18 cellular contexts compared by ENCODE assay signal in the genomic region with DNA sequence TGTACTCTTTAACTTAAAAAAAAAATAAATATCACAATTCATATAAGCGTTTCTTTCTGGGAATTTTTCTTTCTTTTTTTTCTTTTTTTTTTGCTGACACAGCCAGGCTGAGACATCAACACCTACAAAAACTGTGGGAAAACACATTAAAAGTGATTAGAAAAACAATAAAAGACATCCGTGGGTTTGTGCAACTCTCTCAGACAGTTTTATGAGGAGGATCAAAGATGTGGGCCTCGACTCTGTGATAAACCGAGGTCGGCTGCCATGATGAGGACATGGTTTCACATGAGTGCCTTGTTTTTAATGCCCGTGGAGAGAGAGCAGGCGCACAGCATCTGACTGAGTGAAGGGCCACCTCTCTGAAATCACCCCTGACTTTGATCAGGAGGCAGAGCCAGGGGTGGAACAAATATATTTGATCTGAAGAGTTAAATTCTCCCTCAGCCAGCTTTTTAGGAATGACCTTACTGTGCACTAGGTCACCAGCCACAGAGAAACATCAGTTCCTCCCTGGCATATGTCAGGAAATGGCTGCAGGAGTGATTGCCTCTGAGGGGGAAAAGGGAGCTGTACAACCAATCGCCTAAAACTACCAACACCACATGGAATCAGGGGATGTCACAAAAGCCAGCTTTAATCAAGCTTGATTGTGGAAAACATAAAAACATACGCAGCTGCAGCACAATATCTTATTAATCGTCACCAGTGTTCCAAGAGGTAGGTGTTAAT.
A peak's percentile ranks its signal among the peaks of the same experiment; 100 is the strongest.
DNase-seq lines count a peak whose midpoint lies in the region; ATAC-seq and TF ChIP-seq lines count a peak whose summit lies in the region.
"Had no signal": no experiment of that assay in that cellular context is flagged by ENCODE, and none has a peak within 500 bp of the region (broad histone marks: within the 10 kb centered on the region; RNA-seq: fewer than 3 reads in every experiment).

No MANE protein-coding gene starts in this region.

- no peak overlapping the region for H3K9ac ChIP-seq in liver (ENCODE audit: low read depth in 1 of 2, low read length in 2 of 2)

- TF ChIP-seq POLR2A in breast epithelium (IDR thresholded peaks at IDR 0.05): no peak

- H3K9me3 ChIP-seq in breast epithelium: no peaks in the 10 kb centered on the region
- H3K9me3 ChIP-seq in liver (ENCODE audit: control insufficient read depth in 4 of 4, low read length in 3 of 4): no peaks in the 10 kb centered on the region
- H3K9me3 ChIP-seq: ascending aorta, mucosa of descending colon, ovary had no signal

- BruUV-seq in MCF 10A (replicated peaks; lab: Mats Ljungman, UMichigan): no TSS peak

- H3K27ac ChIP-seq in breast epithelium (peak overlapping the region in 1 of 2 donors; percentile 34), liver (ENCODE audit: low read depth in 1 of 2, low read length in 2 of 2) (no peak overlapping the region)
- H3K27ac ChIP-seq: ascending aorta, ovary, RWPE1 had no signal

- H3K4me1 Mint-ChIP-seq in MCF 10A (ENCODE audit: insufficient read depth, unreplicated experiment) (peaks cover 13% of the 10 kb centered on the region), WTC11 (peaks cover 68% of the 10 kb centered on the region)
- H3K4me1 Mint-ChIP-seq in stimulated activated memory B cell treated with anti-CD40 and anti-IgM and Interleukin-4, amounts not matched to agents 10 μg/mL and 1 μg/mL and 100 μg/mL, for 72 hours: peaks cover 37% of the 10 kb centered on the region

- ATAC-seq in WTC11: no peak
- ATAC-seq in stimulated activated memory B cell treated with anti-CD40 and anti-IgM and Interleukin-4, amounts not matched to agents 10 μg/mL and 1 μg/mL and 100 μg/mL, for 72 hours: no peak
- no peak for ATAC-seq in HG02759 (IDR thresholded peaks at IDR 0.05; ENCODE audit: unreplicated experiment)
- no peak for ATAC-seq in HG02571 (IDR thresholded peaks at IDR 0.05; ENCODE audit: unreplicated experiment)
- ATAC-seq: mucosa of descending colon had no signal

- in situ Hi-C loops in GM13977 (cut with MboI; ENCODE audit: low pct_unique_long_range_greater_than_20kb, low sequenced_read_pairs, unreplicated experiment): loop anchor here (25.0 kb wide), 1 partner anchor 91 kb away; no protein-coding TSS in a partner anchor

- H3K27ac Mint-ChIP-seq in MCF 10A (ENCODE audit: low read depth, unreplicated experiment) (peak overlapping the region; percentile 66), WTC11 (peak overlapping the region; percentile 19; the same call in 1 of the 2 replicates)
- peak overlapping the region; percentile 25 for H3K27ac Mint-ChIP-seq in stimulated activated memory B cell treated with anti-CD40 and anti-IgM and Interleukin-4, amounts not matched to agents 10 μg/mL and 1 μg/mL and 100 μg/mL, for 72 hours

- intact Hi-C loops in MCF 10A (cut with micrococcal nuclease) (no loop called here), breast epithelium (cut with DNase I; ENCODE audit: low total_unique reads) (no loop called here)

- TF ChIP-seq CTCF in MCF 10A (IDR thresholded peaks at IDR 0.05; ENCODE audit: unreplicated experiment) (no peak), breast epithelium (IDR thresholded peaks at IDR 0.05) (no peak), WTC11 (IDR thresholded peaks at IDR 0.05) (no peak), liver (IDR thresholded peaks at IDR 0.05; ENCODE audit: low read depth, low read length, missing input control) (no peak), GM13977 (IDR thresholded peaks at IDR 0.05; ENCODE audit: extremely low read depth, insufficient read depth, missing control alignments) (no peak)

- 75% methylated on average over 10 of the region's 10 CpGs for WGBS in liver

- H3K27me3 Mint-ChIP-seq in MCF 10A (ENCODE audit: insufficient read depth, unreplicated experiment) (no peaks in the 10 kb centered on the region), WTC11 (ENCODE audit: low read depth) (no peaks in the 10 kb centered on the region)
- H3K27me3 Mint-ChIP-seq in stimulated activated memory B cell treated with anti-CD40 and anti-IgM and Interleukin-4, amounts not matched to agents 10 μg/mL and 1 μg/mL and 100 μg/mL, for 72 hours: no peaks in the 10 kb centered on the region

- no peaks in the 10 kb centered on the region for H3K27me3 ChIP-seq in breast epithelium
- no peaks in the 10 kb centered on the region for H3K27me3 ChIP-seq in liver (ENCODE audit: control insufficient read depth in 4 of 4, insufficient read depth in 4 of 4, low read length in 3 of 4)
- H3K27me3 ChIP-seq: ascending aorta, ovary had no signal

- POLR2A ChIA-PET in MCF 10A (lab: Yijun Ruan, JAX) (no interaction called here), WTC11 (lab: Charles Lee) (no interaction called here)

- TF ChIP-seq RAD21 in liver (IDR thresholded peaks at IDR 0.05): no peak

- H3K9me3 Mint-ChIP-seq in MCF 10A (ENCODE audit: unreplicated experiment) (no peaks in the 10 kb centered on the region), WTC11 (0 out of 2 replicates have a peak, but pooled peaks cover 2% of the 10 kb centered on the region)
- no peaks in the 10 kb centered on the region for H3K9me3 Mint-ChIP-seq in stimulated activated memory B cell treated with anti-CD40 and anti-IgM and Interleukin-4, amounts not matched to agents 10 μg/mL and 1 μg/mL and 100 μg/mL, for 72 hours

- DNase-seq in MCF 10A (ENCODE audit: unreplicated experiment) (no peak), breast epithelium (ENCODE audit: low spot score in 2 of 2) (no peak), WTC11 (ENCODE audit: low spot score) (no peak), GM13977 (ENCODE audit: low spot score) (no peak)
- DNase-seq: activated CD4-positive, alpha-beta T cell treated with anti-CD3 and anti-CD28 coated beads, Interleukin-2, amount 50 U/mL, for 4 hours; EL; foreskin fibroblast; mucosa of descending colon; NCI-H1694; NCI-H2227 treated with DMSO at 0.1 percent for 48 hours; ovary; stimulated activated CD4-positive, alpha-beta T cell treated with anti-CD3 and anti-CD28 coated beads, Interleukin-2, amount 100 ng/mL, for 24 hours had no signal

- CTCF ChIA-PET in MCF 10A (lab: Yijun Ruan, JAX): interaction anchor here (0.5 kb wide), 1 partner anchor 15 kb away, joined by 3 read pairs; no protein-coding TSS in a partner anchor
- CTCF ChIA-PET in WTC11 (lab: Charles Lee): interaction anchor here (1.1 kb wide), 1 partner anchor 165 kb away, joined by 3 read pairs; a partner anchor contains a TSS

- H3K36me3 ChIP-seq in breast epithelium: no peaks in the 10 kb centered on the region
- H3K36me3 ChIP-seq in liver (ENCODE audit: control insufficient read depth in 4 of 4, insufficient read depth in 3 of 4, low read depth in 1 of 4, low read length in 3 of 4): no peaks in the 10 kb centered on the region
- H3K36me3 ChIP-seq: ascending aorta, ovary had no signal

- H3K36me3 Mint-ChIP-seq in MCF 10A (ENCODE audit: insufficient read depth, unreplicated experiment) (no peaks in the 10 kb centered on the region), WTC11 (peaks cover 4% of the 10 kb centered on the region)
- H3K36me3 Mint-ChIP-seq in stimulated activated memory B cell treated with anti-CD40 and anti-IgM and Interleukin-4, amounts not matched to agents 10 μg/mL and 1 μg/mL and 100 μg/mL, for 72 hours: peaks cover 43% of the 10 kb centered on the region

- H3K4me3 Mint-ChIP-seq in MCF 10A (ENCODE audit: unreplicated experiment) (no peak overlapping the region), WTC11 (no peak overlapping the region)
- no peak overlapping the region for H3K4me3 Mint-ChIP-seq in stimulated activated memory B cell treated with anti-CD40 and anti-IgM and Interleukin-4, amounts not matched to agents 10 μg/mL and 1 μg/mL and 100 μg/mL, for 72 hours

- H3K4me3 ChIP-seq in breast epithelium: no peak overlapping the region
- no peak overlapping the region for H3K4me3 ChIP-seq in liver (ENCODE audit: low read depth in 1 of 3, low read length in 3 of 3)
- H3K4me3 ChIP-seq: ascending aorta, mucosa of descending colon, ovary had no signal

- H3K4me1 ChIP-seq in breast epithelium (peaks cover 0 to 3% of the 10 kb centered on the region in 2 donors), liver (ENCODE audit: control insufficient read depth in 4 of 4, insufficient read depth in 4 of 4, low read length in 3 of 4) (no peaks in the 10 kb centered on the region)
- H3K4me1 ChIP-seq: ascending aorta had no signal

TF ChIP-seq in liver, 16 proteins besides CTCF, POLR2A, EP300 and RAD21:
- TF ChIP-seq, protein P1, sequence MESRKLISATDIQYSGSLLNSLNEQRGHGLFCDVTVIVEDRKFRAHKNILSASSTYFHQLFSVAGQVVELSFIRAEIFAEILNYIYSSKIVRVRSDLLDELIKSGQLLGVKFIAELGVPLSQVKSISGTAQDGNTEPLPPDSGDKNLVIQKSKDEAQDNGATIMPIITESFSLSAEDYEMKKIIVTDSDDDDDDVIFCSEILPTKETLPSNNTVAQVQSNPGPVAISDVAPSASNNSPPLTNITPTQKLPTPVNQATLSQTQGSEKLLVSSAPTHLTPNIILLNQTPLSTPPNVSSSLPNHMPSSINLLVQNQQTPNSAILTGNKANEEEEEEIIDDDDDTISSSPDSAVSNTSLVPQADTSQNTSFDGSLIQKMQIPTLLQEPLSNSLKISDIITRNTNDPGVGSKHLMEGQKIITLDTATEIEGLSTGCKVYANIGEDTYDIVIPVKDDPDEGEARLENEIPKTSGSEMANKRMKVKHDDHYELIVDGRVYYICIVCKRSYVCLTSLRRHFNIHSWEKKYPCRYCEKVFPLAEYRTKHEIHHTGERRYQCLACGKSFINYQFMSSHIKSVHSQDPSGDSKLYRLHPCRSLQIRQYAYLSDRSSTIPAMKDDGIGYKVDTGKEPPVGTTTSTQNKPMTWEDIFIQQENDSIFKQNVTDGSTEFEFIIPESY (IDR thresholded peaks at IDR 0.05): no peak
- TF ChIP-seq FOXA2 (IDR thresholded peaks at IDR 0.05): no peak
- peak; percentile 27 for TF ChIP-seq NR2F2 (IDR thresholded peaks at IDR 0.05)
- TF ChIP-seq HNF4G (IDR thresholded peaks at IDR 0.05): no peak
- TF ChIP-seq, protein P2, sequence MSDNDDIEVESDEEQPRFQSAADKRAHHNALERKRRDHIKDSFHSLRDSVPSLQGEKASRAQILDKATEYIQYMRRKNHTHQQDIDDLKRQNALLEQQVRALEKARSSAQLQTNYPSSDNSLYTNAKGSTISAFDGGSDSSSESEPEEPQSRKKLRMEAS (IDR thresholded peaks at IDR 0.05): no peak
- TF ChIP-seq YY1 (IDR thresholded peaks at IDR 0.05): no peak
- no peak for TF ChIP-seq HNF4A (conservative IDR thresholded peaks at IDR 0.05)
- no peak for TF ChIP-seq JUND (IDR thresholded peaks at IDR 0.05)
